Comparison of ENCODE assay signal across 26 cellular contexts in genomic region chr12:68078737-68079136, GRCh38.
"Had no signal": no experiment of that assay in that cellular context is flagged by ENCODE, and none has a peak within 500 bp of the region (broad histone marks: within the 10 kb centered on the region; RNA-seq: fewer than 3 reads in every experiment).

No MANE protein-coding gene starts in this region.

- DNase-seq: activated CD4-positive, alpha-beta T cell treated with anti-CD3 and anti-CD28 coated beads, Interleukin-2, amount 50 U/mL, for 48 hours; activated CD4-positive, CD25-positive, alpha-beta regulatory T cell; activated CD8-positive, alpha-beta memory T cell treated with anti-CD3 and anti-CD28 coated beads, Interleukin-2, amount 50 U/mL, for 48 hours; activated gamma-delta T cell; activated naive CD4-positive, alpha-beta T cell treated with anti-CD3 and anti-CD28 coated beads for 36 hours; activated T-cell treated with anti-CD3 and anti-CD28 coated beads, Interleukin-2, amount 50 U/mL, for 1 hour; adrenal gland; anterior cingulate cortex; Karpas-422; NCI-H1048; NCI-H2029; NCI-H2107; NCI-H2171 treated with DMSO at 0.1 percent for 48 hours; NCI-H226; NCI-H526 treated with DMSO at 0.1 percent for 48 hours; NK-92 treated with Interleukin-12 subunit alpha and Interleukin-12 subunit beta, amount 100 ng/mL, for 24 hours; Right ventricle myocardium superior; T-helper 2 cell had no signal

- H3K9me3 ChIP-seq: adrenal gland, SJSA1 had no signal

- H3K4me1 Mint-ChIP-seq: activated T-helper 17 cell treated with anti-CD3 and anti-CD28 coated beads, Interleukin-2, amount 50 U/mL, for 72 hours had no signal

- H3K27me3 Mint-ChIP-seq: activated naive CD8-positive, alpha-beta T cell; activated T-helper 17 cell treated with anti-CD3 and anti-CD28 coated beads, Interleukin-2, amount 50 U/mL, for 72 hours had no signal

- H3K27ac Mint-ChIP-seq: activated naive CD4-positive, alpha-beta T cell treated with anti-CD3 and anti-CD28 coated beads for 36 hours; activated naive CD8-positive, alpha-beta T cell; activated T-helper 17 cell treated with anti-CD3 and anti-CD28 coated beads, Interleukin-2, amount 50 U/mL, for 72 hours had no signal

- H3K27ac ChIP-seq: adrenal gland, RWPE1, SJSA1, VCaP had no signal

- H3K27me3 ChIP-seq: adrenal gland, SJSA1 had no signal

- H3K4me3 Mint-ChIP-seq: activated naive CD4-positive, alpha-beta T cell treated with anti-CD3 and anti-CD28 coated beads for 36 hours; activated naive CD8-positive, alpha-beta T cell; activated T-helper 17 cell treated with anti-CD3 and anti-CD28 coated beads, Interleukin-2, amount 50 U/mL, for 72 hours had no signal

- H3K4me3 ChIP-seq: adrenal gland, K562, SJSA1 had no signal

- H3K4me1 ChIP-seq: adrenal gland, SJSA1 had no signal

- ATAC-seq: activated T-helper 17 cell treated with anti-CD3 and anti-CD28 coated beads, Interleukin-2, amount 50 U/mL, for 72 hours; K562; Panc1; SK-N-SH treated with all-trans-retinoic acid at 6 μM for 48 hours had no signal

- H3K36me3 ChIP-seq: adrenal gland, SJSA1 had no signal
